In genomic region chr5:126143622-126144021, GRCh38 we compare ENCODE assay signal across 25 cellular contexts.
DNase-seq lines count a peak whose midpoint lies in the region; ATAC-seq lines count a peak whose summit lies in the region.
"Had no signal": no experiment of that assay in that cellular context is flagged by ENCODE, and none has a peak within 500 bp of the region (broad histone marks: within the 10 kb centered on the region; RNA-seq: fewer than 3 reads in every experiment).

No MANE protein-coding gene starts in this region.

- no peaks in the 10 kb centered on the region for H3K36me3 Mint-ChIP-seq in natural killer cell treated with Interleukin-12 subunit alpha and Interleukin-12 subunit beta and Interleukin-15 and Interleukin-18, amount 100 ng/mL, for 72 hours
- H3K36me3 Mint-ChIP-seq in stimulated activated memory B cell treated with anti-CD40 and anti-IgM and Interleukin-4, amounts not matched to agents 10 μg/mL and 1 μg/mL and 100 μg/mL, for 72 hours, result no peaks in the 10 kb centered on the region
- H3K36me3 Mint-ChIP-seq: stimulated activated naive B cell treated with anti-CD40 and anti-IgM and Interleukin-4, amounts not matched to agents 10 μg/mL and 1 μg/mL and 100 μg/mL, for 72 hours had no signal

- no peaks in the 10 kb centered on the region for H3K27me3 Mint-ChIP-seq in natural killer cell treated with Interleukin-12 subunit alpha and Interleukin-12 subunit beta and Interleukin-15 and Interleukin-18, amount 100 ng/mL, for 72 hours
- no peaks in the 10 kb centered on the region for H3K27me3 Mint-ChIP-seq in stimulated activated memory B cell treated with anti-CD40 and anti-IgM and Interleukin-4, amounts not matched to agents 10 μg/mL and 1 μg/mL and 100 μg/mL, for 72 hours
- H3K27me3 Mint-ChIP-seq: activated CD4-positive, alpha-beta T cell treated with anti-CD3 and anti-CD28 coated beads, Interleukin-2, amount 10 ng/mL, durations not matched to agents 24 days and 14 days; activated T-cell treated with anti-CD3 and anti-CD28 coated beads, Interleukin-2, amount 50 U/mL, for 24 hours; stimulated activated naive B cell treated with anti-CD40 and anti-IgM and Interleukin-4, amounts not matched to agents 10 μg/mL and 1 μg/mL and 100 μg/mL, for 72 hours had no signal

- no peak overlapping the region for H3K27ac Mint-ChIP-seq in natural killer cell treated with Interleukin-12 subunit alpha and Interleukin-12 subunit beta and Interleukin-15 and Interleukin-18, amount 100 ng/mL, for 72 hours
- no peak overlapping the region for H3K27ac Mint-ChIP-seq in stimulated activated memory B cell treated with anti-CD40 and anti-IgM and Interleukin-4, amounts not matched to agents 10 μg/mL and 1 μg/mL and 100 μg/mL, for 72 hours
- H3K27ac Mint-ChIP-seq: activated CD4-positive, alpha-beta T cell treated with anti-CD3 and anti-CD28 coated beads, Interleukin-2, amount 10 ng/mL, durations not matched to agents 24 days and 14 days; activated T-cell treated with anti-CD3 and anti-CD28 coated beads, Interleukin-2, amount 50 U/mL, for 24 hours; H9; stimulated activated naive B cell treated with anti-CD40 and anti-IgM and Interleukin-4, amounts not matched to agents 10 μg/mL and 1 μg/mL and 100 μg/mL, for 72 hours had no signal

- H3K9me3 Mint-ChIP-seq in natural killer cell treated with Interleukin-12 subunit alpha and Interleukin-12 subunit beta and Interleukin-15 and Interleukin-18, amount 100 ng/mL, for 72 hours, result peaks cover 14% of the 10 kb centered on the region
- no peaks in the 10 kb centered on the region for H3K9me3 Mint-ChIP-seq in stimulated activated memory B cell treated with anti-CD40 and anti-IgM and Interleukin-4, amounts not matched to agents 10 μg/mL and 1 μg/mL and 100 μg/mL, for 72 hours
- H3K9me3 Mint-ChIP-seq: activated CD4-positive, alpha-beta T cell treated with anti-CD3 and anti-CD28 coated beads, Interleukin-2, amount 10 ng/mL, durations not matched to agents 24 days and 14 days; H9; stimulated activated naive B cell treated with anti-CD40 and anti-IgM and Interleukin-4, amounts not matched to agents 10 μg/mL and 1 μg/mL and 100 μg/mL, for 72 hours had no signal

- DNase-seq in natural killer cell treated with Interleukin-12 subunit alpha and Interleukin-12 subunit beta and Interleukin-15 and Interleukin-18, amount 100 ng/mL, for 72 hours (ENCODE audit: low spot score), result no peak
- no peak for DNase-seq in medulla oblongata (ENCODE audit: extremely low spot score)
- DNase-seq: activated CD4-positive, alpha-beta T cell treated with anti-CD3 and anti-CD28 coated beads, Interleukin-2, amount 10 ng/mL, durations not matched to agents 24 days and 14 days; activated naive CD4-positive, alpha-beta T cell; activated T-cell treated with anti-CD3 and anti-CD28 coated beads, Interleukin-2, amount 50 U/mL, for 24 hours; body of pancreas; DMS79 treated with DMSO at 0.1 percent for 48 hours; dorsolateral prefrontal cortex; glutamatergic neuron; H9; left ventricle myocardium superior; NCI-H1092 treated with DMSO at 0.1 percent for 48 hours; NCI-H1930; NCI-H526; psoas muscle; sigmoid colon; stimulated activated CD4-positive, alpha-beta T cell treated with anti-CD3 and anti-CD28 coated beads, Interleukin-4, amount 100 ng/mL, for 4 hours; stimulated activated naive B cell treated with anti-CD40 and anti-IgM and Interleukin-4, amounts not matched to agents 10 μg/mL and 1 μg/mL and 100 μg/mL, for 72 hours; T1000; upper lobe of right lung had no signal

- H3K4me3 Mint-ChIP-seq in natural killer cell treated with Interleukin-12 subunit alpha and Interleukin-12 subunit beta and Interleukin-15 and Interleukin-18, amount 100 ng/mL, for 72 hours, result no peak overlapping the region
- H3K4me3 Mint-ChIP-seq in stimulated activated memory B cell treated with anti-CD40 and anti-IgM and Interleukin-4, amounts not matched to agents 10 μg/mL and 1 μg/mL and 100 μg/mL, for 72 hours, result no peak overlapping the region
- H3K4me3 Mint-ChIP-seq: activated CD4-positive, alpha-beta T cell treated with anti-CD3 and anti-CD28 coated beads, Interleukin-2, amount 10 ng/mL, durations not matched to agents 24 days and 14 days; activated T-cell treated with anti-CD3 and anti-CD28 coated beads, Interleukin-2, amount 50 U/mL, for 24 hours; H9; stimulated activated naive B cell treated with anti-CD40 and anti-IgM and Interleukin-4, amounts not matched to agents 10 μg/mL and 1 μg/mL and 100 μg/mL, for 72 hours had no signal

- ATAC-seq in GM18861 (IDR thresholded peaks at IDR 0.05; ENCODE audit: unreplicated experiment) (peak; percentile 89), GM21423 (IDR thresholded peaks at IDR 0.05; ENCODE audit: unreplicated experiment) (peak; percentile 48), HG03354 (IDR thresholded peaks at IDR 0.05; ENCODE audit: poor library complexity, severe bottlenecking, unreplicated experiment) (peak; percentile 44), HG03095 (IDR thresholded peaks at IDR 0.05; ENCODE audit: unreplicated experiment) (no peak)
- no peak for ATAC-seq in natural killer cell treated with Interleukin-12 subunit alpha and Interleukin-12 subunit beta and Interleukin-15 and Interleukin-18, amount 100 ng/mL, for 72 hours
- ATAC-seq in stimulated activated memory B cell treated with anti-CD40 and anti-IgM and Interleukin-4, amounts not matched to agents 10 μg/mL and 1 μg/mL and 100 μg/mL, for 72 hours, result no peak
- ATAC-seq: body of pancreas; left ventricle myocardium superior; psoas muscle; stimulated activated naive B cell treated with anti-CD40 and anti-IgM and Interleukin-4, amounts not matched to agents 10 μg/mL and 1 μg/mL and 100 μg/mL, for 72 hours; upper lobe of right lung had no signal

- no peaks in the 10 kb centered on the region for H3K4me1 Mint-ChIP-seq in natural killer cell treated with Interleukin-12 subunit alpha and Interleukin-12 subunit beta and Interleukin-15 and Interleukin-18, amount 100 ng/mL, for 72 hours (ENCODE audit: low read depth in 2 of 2)
- H3K4me1 Mint-ChIP-seq in stimulated activated memory B cell treated with anti-CD40 and anti-IgM and Interleukin-4, amounts not matched to agents 10 μg/mL and 1 μg/mL and 100 μg/mL, for 72 hours, result no peaks in the 10 kb centered on the region
- H3K4me1 Mint-ChIP-seq: activated CD4-positive, alpha-beta T cell treated with anti-CD3 and anti-CD28 coated beads, Interleukin-2, amount 10 ng/mL, durations not matched to agents 24 days and 14 days; stimulated activated naive B cell treated with anti-CD40 and anti-IgM and Interleukin-4, amounts not matched to agents 10 μg/mL and 1 μg/mL and 100 μg/mL, for 72 hours had no signal

Comparison
In these comparisons a context has a peak if more than half of its experiments do, and no peak if none do; other contexts are left out.
1. ATAC-seq: peak in GM18861 (single experiment), GM21423 (single experiment) and HG03354 (single experiment); none in HG03095 (single experiment), natural killer cell treated with Interleukin-12 subunit alpha and Interleukin-12 subunit beta and Interleukin-15 and Interleukin-18, amount 100 ng/mL, for 72 hours (0 of 2) and stimulated activated memory B cell treated with anti-CD40 and anti-IgM and Interleukin-4, amounts not matched to agents 10 μg/mL and 1 μg/mL and 100 μg/mL, for 72 hours (single experiment).